22 cellular contexts compared by ENCODE assay signal in the genomic region with DNA sequence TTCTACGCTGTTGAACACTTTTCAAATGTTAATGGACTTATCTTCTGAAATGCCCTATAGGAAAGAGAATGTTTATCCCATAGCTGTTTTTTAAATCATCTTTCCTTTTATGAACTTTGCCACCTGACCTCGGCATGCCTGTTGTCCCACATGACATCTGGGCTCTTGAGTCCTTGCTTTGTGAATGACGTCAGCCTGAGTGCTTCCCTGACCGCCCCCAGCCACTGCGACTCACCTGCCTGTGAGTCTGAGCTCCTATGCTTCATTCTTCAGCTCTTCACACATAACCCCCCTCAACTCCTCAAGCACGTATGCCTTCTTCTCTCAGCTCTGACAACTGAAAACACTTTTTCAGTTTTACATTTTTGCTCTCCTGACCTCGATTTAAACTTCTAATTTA.
"Had no signal": no experiment of that assay in that cellular context is flagged by ENCODE, and none has a peak within 500 bp of the region (broad histone marks: within the 10 kb centered on the region; RNA-seq: fewer than 3 reads in every experiment).

No MANE protein-coding gene starts in this region.

- H3K36me3 ChIP-seq: neutrophil, sigmoid colon, tibial nerve, upper lobe of right lung had no signal

- H3K9me3 ChIP-seq: neutrophil, sigmoid colon, testis, tibial nerve, upper lobe of right lung had no signal

- H3K27me3 ChIP-seq: foreskin keratinocyte, hepatocyte, neutrophil, sigmoid colon, testis, tibial nerve, upper lobe of right lung had no signal

- DNase-seq: effector CD4-positive, alpha-beta T cell; endodermal cell; erythroblast; foreskin keratinocyte; head of caudate nucleus; kidney; left colon; naive thymus-derived CD4-positive, alpha-beta T cell; nephron progenitor cell; posterior cingulate gyrus; sigmoid colon; stimulated activated CD4-positive, alpha-beta T cell treated with anti-CD3 and anti-CD28 coated beads, Interleukin-2, amount 100 ng/mL, for 24 hours; stimulated activated CD4-positive, alpha-beta T cell treated with anti-CD3 and anti-CD28 coated beads, Interleukin-4, amount 100 ng/mL, for 4 hours; stimulated activated naive B cell treated with anti-CD40 and anti-IgM and Interleukin-4, amounts not matched to agents 10 μg/mL and 1 μg/mL and 100 μg/mL, for 72 hours; stimulated activated naive CD8-positive, alpha-beta T cell treated with anti-CD3 and anti-CD28 coated beads, Interleukin-15, amount 100 ng/mL, for 72 hours; testis; upper lobe of right lung had no signal

- H3K27ac ChIP-seq: coronary artery, foreskin keratinocyte, hepatocyte, neutrophil, sigmoid colon, skin epidermis, testis, tibial nerve, upper lobe of right lung had no signal

- H3K4me3 ChIP-seq: coronary artery, hepatocyte, sigmoid colon, skin epidermis, testis, tibial nerve, upper lobe of right lung had no signal

- ATAC-seq: foreskin keratinocyte; left colon; naive thymus-derived CD4-positive, alpha-beta T cell; stimulated activated naive B cell treated with anti-CD40 and anti-IgM and Interleukin-4, amounts not matched to agents 10 μg/mL and 1 μg/mL and 100 μg/mL, for 72 hours; stimulated activated naive CD8-positive, alpha-beta T cell treated with anti-CD3 and anti-CD28 coated beads, Interleukin-15, amount 100 ng/mL, for 72 hours; upper lobe of right lung had no signal

- H3K4me1 ChIP-seq: foreskin keratinocyte, testis, upper lobe of right lung had no signal
